ENCODE assay signal across 21 cellular contexts in genomic region chr10:78600740-78601139, GRCh38.
DNase-seq lines count a peak whose midpoint lies in the region; TF ChIP-seq lines count a peak whose summit lies in the region.
"Had no signal": no experiment of that assay in that cellular context is flagged by ENCODE, and none has a peak within 500 bp of the region (broad histone marks: within the 10 kb centered on the region; RNA-seq: fewer than 3 reads in every experiment).

No MANE protein-coding gene starts in this region.

- H3K4me3 ChIP-seq in GM23248 (no peak overlapping the region), fibroblast of the aortic adventitia (ENCODE audit: low read depth, low read length) (no peak overlapping the region), lower leg skin (ENCODE audit: low read depth, poor library complexity, severe bottlenecking) (no peak overlapping the region)
- H3K4me3 ChIP-seq: colonic mucosa, GM23338, left lung, suprapubic skin had no signal

- in situ Hi-C loops in GM23248 (cut with MboI): no loop called here

- H3F3A ChIP-seq in GM23248 (ENCODE audit: insufficient read depth): no peaks in the 10 kb centered on the region

- H3K9me2 ChIP-seq in GM23248 (ENCODE audit: insufficient read depth): no peaks in the 10 kb centered on the region

- WGBS in GM23248 (ENCODE audit: low coverage in 1 of 2, low lambda C conversion rate in 2 of 2, missing lambda C conversion rate in 2 of 2), 2 experiments: 55 to 63% methylated on average over 3 of the region's 3 CpGs
- WGBS in lower leg skin, 2 donors: 78 to 81% methylated on average over 3 of the region's 3 CpGs

- intact Hi-C loops in lower leg skin (cut with DNase I; ENCODE audit: low total_unique reads): no loop called here

- H3K36me3 ChIP-seq in GM23248 (ENCODE audit: low read depth): no peaks in the 10 kb centered on the region
- H3K36me3 ChIP-seq: colonic mucosa, left lung, suprapubic skin had no signal

- H3K27me3 ChIP-seq in GM23248 (replicated peaks; ENCODE audit: insufficient read depth): peaks cover 18% of the 10 kb centered on the region; the same call in 1 of the 2 replicates
- H3K27me3 ChIP-seq: colonic mucosa, left lung, suprapubic skin had no signal

- H2AFZ ChIP-seq in GM23248: no peak overlapping the region
- H2AFZ ChIP-seq: GM23338 had no signal

- H3K4me1 ChIP-seq in GM23248 (ENCODE audit: insufficient read depth): no peaks in the 10 kb centered on the region
- H3K4me1 ChIP-seq: colonic mucosa, left lung, suprapubic skin had no signal

- no peak overlapping the region for H3K27ac ChIP-seq in GM23248
- H3K27ac ChIP-seq: colonic mucosa, HL-60, suprapubic skin had no signal

- no peak for TF ChIP-seq POLR2A in lower leg skin (IDR thresholded peaks at IDR 0.05)

- no peak overlapping the region for H3K9ac ChIP-seq in GM23248

- H3K4me2 ChIP-seq in GM23248 (ENCODE audit: unreplicated experiment): no peak overlapping the region
- H3K4me2 ChIP-seq: GM23338 had no signal

- no peaks in the 10 kb centered on the region for H4K20me1 ChIP-seq in GM23248 (ENCODE audit: insufficient read depth)

- no peaks in the 10 kb centered on the region for H3K9me3 ChIP-seq in GM23248 (ENCODE audit: low read depth)
- H3K9me3 ChIP-seq: colonic mucosa, left lung, suprapubic skin had no signal

- no peaks in the 10 kb centered on the region for H3K79me2 ChIP-seq in GM23248 (ENCODE audit: insufficient read depth)

- TF ChIP-seq CTCF in fibroblast of the aortic adventitia (IDR thresholded peaks at IDR 0.05; ENCODE audit: insufficient read depth, low read length) (no peak), lower leg skin (IDR thresholded peaks at IDR 0.05) (no peak)

- DNase-seq in GM23248: peak; percentile 59
- DNase-seq in amniotic epithelial cell (ENCODE audit: low read depth): peak; percentile 83
- peak; percentile 35 for DNase-seq in fibroblast of the aortic adventitia (ENCODE audit: low read depth)
- peak; percentile 55 for DNase-seq in stromal cell of bone marrow (ENCODE audit: low read depth)
- no peak for DNase-seq in activated effector memory CD4-positive, alpha-beta T cell treated with Interleukin-2 at 50 U/mL for 16 hours
- no peak for DNase-seq in lower leg skin (ENCODE audit: low spot score in 2 of 2)
- no peak for DNase-seq in amygdala (lab: John Stamatoyannopoulos, UW)
- DNase-seq: activated CD4-positive, alpha-beta T cell treated with anti-CD3 and anti-CD28 coated beads for 36 hours; colonic mucosa; COR-L47; EL; head of caudate nucleus; left lung; midbrain; NCI-H1436 treated with DMSO at 0.1 percent for 48 hours; NCI-H2171; NCI-H526; posterior cingulate gyrus had no signal

Comparison
In these comparisons a context has a peak if more than half of its experiments do, and no peak if none do; other contexts are left out.
1. DNase-seq: peak in GM23248 (single experiment), amniotic epithelial cell (single experiment), fibroblast of the aortic adventitia (single experiment) and stromal cell of bone marrow (single experiment); none in activated effector memory CD4-positive, alpha-beta T cell treated with Interleukin-2 at 50 U/mL for 16 hours (single experiment), lower leg skin (0 of 2) and amygdala (0 of 56).